In the genomic region with DNA sequence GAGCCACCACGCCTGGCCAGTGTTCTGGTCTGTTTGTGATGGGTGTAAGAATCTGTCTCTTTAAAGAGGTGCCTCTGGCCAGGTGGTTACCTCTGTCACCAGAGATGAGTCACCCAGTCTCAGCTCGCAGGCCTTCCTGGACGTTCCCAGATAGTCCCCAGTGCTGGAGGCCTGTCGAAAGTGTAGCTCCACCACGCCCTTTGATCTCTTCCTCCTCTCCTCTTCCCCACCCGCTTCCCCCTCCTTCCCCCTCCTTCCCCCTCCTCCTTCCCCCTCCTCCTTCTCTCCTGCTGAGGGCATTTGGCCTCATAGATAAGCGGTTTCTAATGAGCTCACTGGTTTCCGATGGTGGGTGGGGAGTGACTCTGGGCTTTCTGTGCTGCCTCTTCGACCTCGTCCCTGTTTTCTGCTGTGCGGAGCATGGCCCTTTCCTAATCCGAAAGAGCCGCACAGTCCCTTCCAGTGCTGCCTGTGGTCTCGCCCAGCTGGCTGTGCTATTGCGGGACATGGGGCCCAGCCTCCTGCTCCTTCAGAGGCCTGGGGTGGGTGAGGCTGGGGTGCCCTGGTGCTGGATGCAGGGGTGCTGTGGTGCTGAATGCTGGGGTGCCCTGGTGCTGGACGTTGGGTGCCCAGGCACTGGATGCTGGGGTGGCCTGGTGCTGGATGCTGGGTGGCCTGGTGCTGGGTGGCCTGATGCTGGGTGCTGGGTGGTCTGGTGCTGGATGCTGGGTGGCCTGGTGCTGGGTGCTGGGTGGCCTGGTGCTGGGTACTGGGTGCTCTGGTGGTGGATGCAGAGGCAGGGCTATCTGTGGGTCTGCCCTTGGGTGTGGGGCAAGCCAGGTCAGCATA, we compare ENCODE assay signal across 1 cellular context.
TF ChIP-seq lines count a peak whose summit lies in the region.

No MANE protein-coding gene starts in this region.

TF ChIP-seq in K562, 482 proteins besides CTCF, POLR2A, EP300 and RAD21 (continued from another document and continues in another):
- TF ChIP-seq, protein P1, sequence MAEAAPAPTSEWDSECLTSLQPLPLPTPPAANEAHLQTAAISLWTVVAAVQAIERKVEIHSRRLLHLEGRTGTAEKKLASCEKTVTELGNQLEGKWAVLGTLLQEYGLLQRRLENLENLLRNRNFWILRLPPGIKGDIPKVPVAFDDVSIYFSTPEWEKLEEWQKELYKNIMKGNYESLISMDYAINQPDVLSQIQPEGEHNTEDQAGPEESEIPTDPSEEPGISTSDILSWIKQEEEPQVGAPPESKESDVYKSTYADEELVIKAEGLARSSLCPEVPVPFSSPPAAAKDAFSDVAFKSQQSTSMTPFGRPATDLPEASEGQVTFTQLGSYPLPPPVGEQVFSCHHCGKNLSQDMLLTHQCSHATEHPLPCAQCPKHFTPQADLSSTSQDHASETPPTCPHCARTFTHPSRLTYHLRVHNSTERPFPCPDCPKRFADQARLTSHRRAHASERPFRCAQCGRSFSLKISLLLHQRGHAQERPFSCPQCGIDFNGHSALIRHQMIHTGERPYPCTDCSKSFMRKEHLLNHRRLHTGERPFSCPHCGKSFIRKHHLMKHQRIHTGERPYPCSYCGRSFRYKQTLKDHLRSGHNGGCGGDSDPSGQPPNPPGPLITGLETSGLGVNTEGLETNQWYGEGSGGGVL (CRISPR knock-in tag; IDR thresholded peaks at IDR 0.05): no peak
- TF ChIP-seq FOXA3 (CRISPR knock-in tag; conservative IDR thresholded peaks at IDR 0.05 in 1 of 2, IDR thresholded peaks at IDR 0.05 in 1 of 2) (no peak; a peak in 1 of 4 replicates), ZNF551 (CRISPR knock-in tag; IDR thresholded peaks at IDR 0.05) (no peak), ZNF644 (tag; IDR thresholded peaks at IDR 0.05; ENCODE audit: low read depth) (no peak), POLR2AphosphoS5 (IDR thresholded peaks at IDR 0.05; ENCODE audit: control insufficient read depth, insufficient read depth, low read depth, low read length) (peak; percentile 95), SIX5 (IDR thresholded peaks at IDR 0.05; ENCODE audit: borderline replicate concordance in 1 of 2, insufficient read depth in 1 of 2, low read depth in 1 of 2, low read length in 2 of 2) (no peak), GTF2E2 (tag; IDR thresholded peaks at IDR 0.05) (no peak), ZNF224 (CRISPR knock-in tag; IDR thresholded peaks at IDR 0.05) (no peak), PCBP1 (IDR thresholded peaks at IDR 0.05; ENCODE audit: low read depth, low read length, poor library complexity, severe bottlenecking) (no peak), PHF8 (IDR thresholded peaks at IDR 0.05; ENCODE audit: borderline replicate concordance, low read length) (peak; percentile 65; the same call in 1 of the 2 replicates), NFE2 (IDR thresholded peaks at IDR 0.05; ENCODE audit: low read depth) (peak; percentile 90), MCM3 (IDR thresholded peaks at IDR 0.05) (no peak), HIVEP1 (CRISPR knock-in tag; IDR thresholded peaks at IDR 0.05) (0 out of 2 replicates have a peak, but pooled peaks have one; percentile 11), ZNF408 (CRISPR knock-in tag; IDR thresholded peaks at IDR 0.05; ENCODE audit: low read depth) (no peak), ZKSCAN1 (IDR thresholded peaks at IDR 0.05; ENCODE audit: low read depth, low read length) (no peak), MCM2 (IDR thresholded peaks at IDR 0.05; ENCODE audit: low read depth) (no peak), PHF20 (IDR thresholded peaks at IDR 0.05; ENCODE audit: partially characterized antibody) (no peak), STAT5B (CRISPR knock-in tag; IDR thresholded peaks at IDR 0.05) (no peak), ILF3 (IDR thresholded peaks at IDR 0.05; ENCODE audit: borderline replicate concordance) (no peak), SMAD3 (CRISPR knock-in tag; conservative IDR thresholded peaks at IDR 0.05) (no peak), ZNF77 (CRISPR knock-in tag; IDR thresholded peaks at IDR 0.05) (no peak), ZNF584 (CRISPR knock-in tag; IDR thresholded peaks at IDR 0.05; ENCODE audit: low read depth) (no peak), ZNF140 (CRISPR knock-in tag; IDR thresholded peaks at IDR 0.05) (no peak), KLF13 (tag; IDR thresholded peaks at IDR 0.05; ENCODE audit: borderline replicate concordance, low read depth) (no peak), HDAC3 (IDR thresholded peaks at IDR 0.05; ENCODE audit: borderline replicate concordance, partially characterized antibody) (no peak), ESRRB (CRISPR knock-in tag; IDR thresholded peaks at IDR 0.05; ENCODE audit: borderline replicate concordance) (no peak), ZNF785 (CRISPR knock-in tag; IDR thresholded peaks at IDR 0.05) (no peak), TGIF2 (CRISPR knock-in tag; IDR thresholded peaks at IDR 0.05) (no peak), SRF (CRISPR knock-in tag; IDR thresholded peaks at IDR 0.05) (no peak), PTBP1 (IDR thresholded peaks at IDR 0.05; ENCODE audit: low read depth, low read length) (no peak), ZEB2 (IDR thresholded peaks at IDR 0.05) (peak; percentile 99), TBL1XR1 (IDR thresholded peaks at IDR 0.05; ENCODE audit: low read length in 2 of 2) (peak in 1 of 2 experiments; percentile 77; a peak in 2 of 4 replicates), NFIX (CRISPR knock-in tag; IDR thresholded peaks at IDR 0.05; ENCODE audit: low read depth) (no peak), SNRNP70 (optimal IDR thresholded peaks at IDR 0.05; ENCODE audit: low read depth, low read length) (no peak), PHB2 (IDR thresholded peaks at IDR 0.05; ENCODE audit: low read depth) (no peak)
- TF ChIP-seq, protein P2, sequence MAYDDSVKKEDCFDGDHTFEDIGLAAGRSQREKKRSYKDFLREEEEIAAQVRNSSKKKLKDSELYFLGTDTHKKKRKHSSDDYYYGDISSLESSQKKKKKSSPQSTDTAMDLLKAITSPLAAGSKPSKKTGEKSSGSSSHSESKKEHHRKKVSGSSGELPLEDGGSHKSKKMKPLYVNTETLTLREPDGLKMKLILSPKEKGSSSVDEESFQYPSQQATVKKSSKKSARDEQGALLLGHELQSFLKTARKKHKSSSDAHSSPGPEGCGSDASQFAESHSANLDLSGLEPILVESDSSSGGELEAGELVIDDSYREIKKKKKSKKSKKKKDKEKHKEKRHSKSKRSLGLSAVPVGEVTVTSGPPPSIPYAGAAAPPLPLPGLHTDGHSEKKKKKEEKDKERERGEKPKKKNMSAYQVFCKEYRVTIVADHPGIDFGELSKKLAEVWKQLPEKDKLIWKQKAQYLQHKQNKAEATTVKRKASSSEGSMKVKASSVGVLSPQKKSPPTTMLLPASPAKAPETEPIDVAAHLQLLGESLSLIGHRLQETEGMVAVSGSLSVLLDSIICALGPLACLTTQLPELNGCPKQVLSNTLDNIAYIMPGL (CRISPR knock-in tag; IDR thresholded peaks at IDR 0.05): peak; percentile 28; the same call in 1 of the 2 replicates
- TF ChIP-seq, protein P3, sequence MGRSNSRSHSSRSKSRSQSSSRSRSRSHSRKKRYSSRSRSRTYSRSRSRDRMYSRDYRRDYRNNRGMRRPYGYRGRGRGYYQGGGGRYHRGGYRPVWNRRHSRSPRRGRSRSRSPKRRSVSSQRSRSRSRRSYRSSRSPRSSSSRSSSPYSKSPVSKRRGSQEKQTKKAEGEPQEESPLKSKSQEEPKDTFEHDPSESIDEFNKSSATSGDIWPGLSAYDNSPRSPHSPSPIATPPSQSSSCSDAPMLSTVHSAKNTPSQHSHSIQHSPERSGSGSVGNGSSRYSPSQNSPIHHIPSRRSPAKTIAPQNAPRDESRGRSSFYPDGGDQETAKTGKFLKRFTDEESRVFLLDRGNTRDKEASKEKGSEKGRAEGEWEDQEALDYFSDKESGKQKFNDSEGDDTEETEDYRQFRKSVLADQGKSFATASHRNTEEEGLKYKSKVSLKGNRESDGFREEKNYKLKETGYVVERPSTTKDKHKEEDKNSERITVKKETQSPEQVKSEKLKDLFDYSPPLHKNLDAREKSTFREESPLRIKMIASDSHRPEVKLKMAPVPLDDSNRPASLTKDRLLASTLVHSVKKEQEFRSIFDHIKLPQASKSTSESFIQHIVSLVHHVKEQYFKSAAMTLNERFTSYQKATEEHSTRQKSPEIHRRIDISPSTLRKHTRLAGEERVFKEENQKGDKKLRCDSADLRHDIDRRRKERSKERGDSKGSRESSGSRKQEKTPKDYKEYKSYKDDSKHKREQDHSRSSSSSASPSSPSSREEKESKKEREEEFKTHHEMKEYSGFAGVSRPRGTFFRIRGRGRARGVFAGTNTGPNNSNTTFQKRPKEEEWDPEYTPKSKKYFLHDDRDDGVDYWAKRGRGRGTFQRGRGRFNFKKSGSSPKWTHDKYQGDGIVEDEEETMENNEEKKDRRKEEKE (IDR thresholded peaks at IDR 0.05; ENCODE audit: borderline replicate concordance in 1 of 2, control insufficient read depth in 1 of 2, low read depth in 2 of 2, low read length in 1 of 2): no peak
- TF ChIP-seq, protein P4, sequence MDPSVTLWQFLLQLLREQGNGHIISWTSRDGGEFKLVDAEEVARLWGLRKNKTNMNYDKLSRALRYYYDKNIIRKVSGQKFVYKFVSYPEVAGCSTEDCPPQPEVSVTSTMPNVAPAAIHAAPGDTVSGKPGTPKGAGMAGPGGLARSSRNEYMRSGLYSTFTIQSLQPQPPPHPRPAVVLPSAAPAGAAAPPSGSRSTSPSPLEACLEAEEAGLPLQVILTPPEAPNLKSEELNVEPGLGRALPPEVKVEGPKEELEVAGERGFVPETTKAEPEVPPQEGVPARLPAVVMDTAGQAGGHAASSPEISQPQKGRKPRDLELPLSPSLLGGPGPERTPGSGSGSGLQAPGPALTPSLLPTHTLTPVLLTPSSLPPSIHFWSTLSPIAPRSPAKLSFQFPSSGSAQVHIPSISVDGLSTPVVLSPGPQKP (CRISPR knock-in tag; IDR thresholded peaks at IDR 0.05): no peak
- TF ChIP-seq, protein P5, sequence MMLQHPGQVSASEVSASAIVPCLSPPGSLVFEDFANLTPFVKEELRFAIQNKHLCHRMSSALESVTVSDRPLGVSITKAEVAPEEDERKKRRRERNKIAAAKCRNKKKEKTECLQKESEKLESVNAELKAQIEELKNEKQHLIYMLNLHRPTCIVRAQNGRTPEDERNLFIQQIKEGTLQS (IDR thresholded peaks at IDR 0.05): peak; percentile 95
- TF ChIP-seq, protein P5 (CRISPR knock-in tag; conservative IDR thresholded peaks at IDR 0.05): no peak
- TF ChIP-seq, protein P6, sequence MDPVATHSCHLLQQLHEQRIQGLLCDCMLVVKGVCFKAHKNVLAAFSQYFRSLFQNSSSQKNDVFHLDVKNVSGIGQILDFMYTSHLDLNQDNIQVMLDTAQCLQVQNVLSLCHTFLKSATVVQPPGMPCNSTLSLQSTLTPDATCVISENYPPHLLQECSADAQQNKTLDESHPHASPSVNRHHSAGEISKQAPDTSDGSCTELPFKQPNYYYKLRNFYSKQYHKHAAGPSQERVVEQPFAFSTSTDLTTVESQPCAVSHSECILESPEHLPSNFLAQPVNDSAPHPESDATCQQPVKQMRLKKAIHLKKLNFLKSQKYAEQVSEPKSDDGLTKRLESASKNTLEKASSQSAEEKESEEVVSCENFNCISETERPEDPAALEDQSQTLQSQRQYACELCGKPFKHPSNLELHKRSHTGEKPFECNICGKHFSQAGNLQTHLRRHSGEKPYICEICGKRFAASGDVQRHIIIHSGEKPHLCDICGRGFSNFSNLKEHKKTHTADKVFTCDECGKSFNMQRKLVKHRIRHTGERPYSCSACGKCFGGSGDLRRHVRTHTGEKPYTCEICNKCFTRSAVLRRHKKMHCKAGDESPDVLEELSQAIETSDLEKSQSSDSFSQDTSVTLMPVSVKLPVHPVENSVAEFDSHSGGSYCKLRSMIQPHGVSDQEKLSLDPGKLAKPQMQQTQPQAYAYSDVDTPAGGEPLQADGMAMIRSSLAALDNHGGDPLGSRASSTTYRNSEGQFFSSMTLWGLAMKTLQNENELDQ (CRISPR knock-in tag; IDR thresholded peaks at IDR 0.05; ENCODE audit: borderline replicate concordance): no peak
- TF ChIP-seq, protein P7, sequence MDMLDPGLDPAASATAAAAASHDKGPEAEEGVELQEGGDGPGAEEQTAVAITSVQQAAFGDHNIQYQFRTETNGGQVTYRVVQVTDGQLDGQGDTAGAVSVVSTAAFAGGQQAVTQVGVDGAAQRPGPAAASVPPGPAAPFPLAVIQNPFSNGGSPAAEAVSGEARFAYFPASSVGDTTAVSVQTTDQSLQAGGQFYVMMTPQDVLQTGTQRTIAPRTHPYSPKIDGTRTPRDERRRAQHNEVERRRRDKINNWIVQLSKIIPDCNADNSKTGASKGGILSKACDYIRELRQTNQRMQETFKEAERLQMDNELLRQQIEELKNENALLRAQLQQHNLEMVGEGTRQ (CRISPR knock-in tag; IDR thresholded peaks at IDR 0.05): no peak
- TF ChIP-seq, protein P8, sequence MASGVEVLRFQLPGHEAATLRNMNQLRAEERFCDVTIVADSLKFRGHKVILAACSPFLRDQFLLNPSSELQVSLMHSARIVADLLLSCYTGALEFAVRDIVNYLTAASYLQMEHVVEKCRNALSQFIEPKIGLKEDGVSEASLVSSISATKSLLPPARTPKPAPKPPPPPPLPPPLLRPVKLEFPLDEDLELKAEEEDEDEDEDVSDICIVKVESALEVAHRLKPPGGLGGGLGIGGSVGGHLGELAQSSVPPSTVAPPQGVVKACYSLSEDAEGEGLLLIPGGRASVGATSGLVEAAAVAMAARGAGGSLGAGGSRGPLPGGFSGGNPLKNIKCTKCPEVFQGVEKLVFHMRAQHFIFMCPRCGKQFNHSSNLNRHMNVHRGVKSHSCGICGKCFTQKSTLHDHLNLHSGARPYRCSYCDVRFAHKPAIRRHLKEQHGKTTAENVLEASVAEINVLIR (CRISPR knock-in tag; IDR thresholded peaks at IDR 0.05): no peak
- TF ChIP-seq, protein P9, sequence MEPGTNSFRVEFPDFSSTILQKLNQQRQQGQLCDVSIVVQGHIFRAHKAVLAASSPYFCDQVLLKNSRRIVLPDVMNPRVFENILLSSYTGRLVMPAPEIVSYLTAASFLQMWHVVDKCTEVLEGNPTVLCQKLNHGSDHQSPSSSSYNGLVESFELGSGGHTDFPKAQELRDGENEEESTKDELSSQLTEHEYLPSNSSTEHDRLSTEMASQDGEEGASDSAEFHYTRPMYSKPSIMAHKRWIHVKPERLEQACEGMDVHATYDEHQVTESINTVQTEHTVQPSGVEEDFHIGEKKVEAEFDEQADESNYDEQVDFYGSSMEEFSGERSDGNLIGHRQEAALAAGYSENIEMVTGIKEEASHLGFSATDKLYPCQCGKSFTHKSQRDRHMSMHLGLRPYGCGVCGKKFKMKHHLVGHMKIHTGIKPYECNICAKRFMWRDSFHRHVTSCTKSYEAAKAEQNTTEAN (CRISPR knock-in tag; IDR thresholded peaks at IDR 0.05): no peak
- TF ChIP-seq, protein P10, sequence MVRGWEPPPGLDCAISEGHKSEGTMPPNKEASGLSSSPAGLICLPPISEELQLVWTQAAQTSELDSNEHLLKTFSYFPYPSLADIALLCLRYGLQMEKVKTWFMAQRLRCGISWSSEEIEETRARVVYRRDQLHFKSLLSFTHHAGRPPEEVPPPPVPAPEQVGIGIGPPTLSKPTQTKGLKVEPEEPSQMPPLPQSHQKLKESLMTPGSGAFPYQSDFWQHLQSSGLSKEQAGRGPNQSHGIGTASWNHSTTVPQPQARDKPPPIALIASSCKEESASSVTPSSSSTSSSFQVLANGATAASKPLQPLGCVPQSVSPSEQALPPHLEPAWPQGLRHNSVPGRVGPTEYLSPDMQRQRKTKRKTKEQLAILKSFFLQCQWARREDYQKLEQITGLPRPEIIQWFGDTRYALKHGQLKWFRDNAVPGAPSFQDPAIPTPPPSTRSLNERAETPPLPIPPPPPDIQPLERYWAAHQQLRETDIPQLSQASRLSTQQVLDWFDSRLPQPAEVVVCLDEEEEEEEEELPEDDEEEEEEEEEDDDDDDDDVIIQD (CRISPR knock-in tag; IDR thresholded peaks at IDR 0.05): peak; percentile 86; the same call in 1 of the 2 replicates
